ENCODE assay signal across 8 cellular contexts in the genomic region with DNA sequence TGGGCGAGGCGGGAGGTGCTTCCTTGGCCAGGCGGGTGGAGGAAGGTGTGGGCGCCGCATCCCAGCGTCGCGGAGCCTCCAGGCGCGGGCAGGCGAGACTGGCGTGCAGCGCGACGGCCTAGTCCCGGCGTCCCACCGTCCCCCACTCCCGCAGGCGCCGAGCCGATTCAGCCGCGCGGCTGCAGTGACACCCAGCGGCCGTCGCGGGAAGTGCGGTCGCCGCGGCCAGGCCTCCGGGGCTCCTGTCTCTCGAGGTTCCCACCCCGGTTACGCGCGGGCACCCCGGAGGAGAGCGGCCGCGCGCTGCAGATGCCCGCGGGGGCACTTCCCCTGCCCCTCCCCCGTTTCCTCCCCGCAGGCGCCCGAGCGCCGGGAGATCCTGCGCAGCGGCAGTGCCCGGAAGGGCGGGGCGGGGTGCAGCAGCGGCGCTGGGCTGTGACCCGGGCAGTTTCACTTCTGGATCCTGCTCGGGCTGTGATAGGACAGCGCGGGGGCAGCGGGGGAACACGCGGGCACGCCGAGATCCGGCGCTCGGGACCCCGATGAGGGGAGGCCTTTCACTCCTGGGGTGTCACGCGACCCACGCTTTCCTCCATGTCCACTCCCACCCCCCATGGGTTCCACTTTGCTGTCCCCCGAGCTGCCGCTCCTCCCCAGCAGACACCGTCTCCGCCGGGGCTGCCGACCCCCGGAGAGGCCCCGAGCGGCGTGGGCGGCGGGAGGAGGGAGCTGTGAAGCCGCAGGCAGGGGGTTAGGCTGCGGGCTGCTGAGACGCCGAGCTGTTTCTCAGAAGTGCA. TPM values are rescaled to one million over a fixed set of nuclear protein-coding genes. Genes with fewer than 3 reads are reported as not detected.
DNase-seq lines count a peak whose midpoint lies in the region; ATAC-seq and TF ChIP-seq lines count a peak whose summit lies in the region.

No MANE protein-coding gene starts in this region.

- peak overlapping the region; percentile 98 for H2AFZ ChIP-seq in DND-41 (ENCODE audit: low read depth, low read length)

- H3K36me3 ChIP-seq in DND-41 (ENCODE audit: insufficient read depth, low read length) (no peaks in the 10 kb centered on the region), Peyer's patch (no peaks in the 10 kb centered on the region)

- peak overlapping the region; percentile 68 to 91 (median 82) for H3K4me3 Mint-ChIP-seq in naive thymus-derived CD8-positive, alpha-beta T cell
- H3K4me3 Mint-ChIP-seq in stimulated activated naive B cell treated with anti-CD40 and anti-IgM and Interleukin-4, amounts not matched to agents 10 μg/mL and 1 μg/mL and 100 μg/mL, for 72 hours, result peak overlapping the region; percentile 87 to 90

- H3K9ac ChIP-seq in DND-41 (ENCODE audit: low read depth, low read length), result peak overlapping the region; percentile 98

- no peaks in the 10 kb centered on the region for H3K9me3 Mint-ChIP-seq in naive thymus-derived CD8-positive, alpha-beta T cell
- H3K9me3 Mint-ChIP-seq in stimulated activated naive B cell treated with anti-CD40 and anti-IgM and Interleukin-4, amounts not matched to agents 10 μg/mL and 1 μg/mL and 100 μg/mL, for 72 hours, result no peaks in the 10 kb centered on the region

- no peaks in the 10 kb centered on the region for H3K27me3 ChIP-seq in DND-41 (ENCODE audit: insufficient read depth, low read length, poor library complexity)
- no peaks in the 10 kb centered on the region for H3K27me3 ChIP-seq in Peyer's patch

- peak; percentile 98 for DNase-seq in DND-41
- peak; percentile 89 for DNase-seq in Jurkat, Clone E6-1 (ENCODE audit: low read depth, low spot score)
- DNase-seq in Peyer's patch, result peak; percentile 94 to 98 (median 97)
- peak; percentile 97 for DNase-seq in activated T-helper 1 cell treated with Interleukin-2 at 50 U/mL for 16 hours (ENCODE audit: low read depth)
- peak; percentile 94 for DNase-seq in fibroblast of gingiva (ENCODE audit: low read depth)
- DNase-seq in naive thymus-derived CD8-positive, alpha-beta T cell, result peak; percentile 94 to 99 (median 98)
- DNase-seq in stimulated activated naive B cell treated with anti-CD40 and anti-IgM and Interleukin-4, amounts not matched to agents 10 μg/mL and 1 μg/mL and 100 μg/mL, for 72 hours, result peak; percentile 100

- no peaks in the 10 kb centered on the region for H3K27me3 Mint-ChIP-seq in naive thymus-derived CD8-positive, alpha-beta T cell
- no peaks in the 10 kb centered on the region for H3K27me3 Mint-ChIP-seq in stimulated activated naive B cell treated with anti-CD40 and anti-IgM and Interleukin-4, amounts not matched to agents 10 μg/mL and 1 μg/mL and 100 μg/mL, for 72 hours

- no peaks in the 10 kb centered on the region for H3K79me2 ChIP-seq in DND-41 (ENCODE audit: insufficient read depth, low read length)

- peaks cover 0 to 3% (median 0%) of the 10 kb centered on the region in 3 donors for H3K36me3 Mint-ChIP-seq in naive thymus-derived CD8-positive, alpha-beta T cell
- peaks cover 12 to 21% of the 10 kb centered on the region in 2 donors for H3K36me3 Mint-ChIP-seq in stimulated activated naive B cell treated with anti-CD40 and anti-IgM and Interleukin-4, amounts not matched to agents 10 μg/mL and 1 μg/mL and 100 μg/mL, for 72 hours

- no peaks in the 10 kb centered on the region for H4K20me1 ChIP-seq in DND-41 (ENCODE audit: insufficient read depth, low read length)

- H3K4me3 ChIP-seq in DND-41 (ENCODE audit: low read depth in 1 of 2, low read length in 2 of 2) (peak overlapping the region; percentile 38 to 73), Peyer's patch (peak overlapping the region; percentile 44 to 88 (median 68))
- peak overlapping the region; percentile 62 for H3K4me3 ChIP-seq in Jurkat, Clone E6-1 (ENCODE audit: low read length)

- peaks cover 27 to 61% (median 56%) of the 10 kb centered on the region in 4 donors for H3K4me1 Mint-ChIP-seq in naive thymus-derived CD8-positive, alpha-beta T cell
- H3K4me1 Mint-ChIP-seq in stimulated activated naive B cell treated with anti-CD40 and anti-IgM and Interleukin-4, amounts not matched to agents 10 μg/mL and 1 μg/mL and 100 μg/mL, for 72 hours, result peaks cover 59 to 79% of the 10 kb centered on the region in 2 donors

- H3K27ac Mint-ChIP-seq in naive thymus-derived CD8-positive, alpha-beta T cell, result peak overlapping the region; percentile 19 to 99 (median 96)
- peak overlapping the region; percentile 96 for H3K27ac Mint-ChIP-seq in stimulated activated naive B cell treated with anti-CD40 and anti-IgM and Interleukin-4, amounts not matched to agents 10 μg/mL and 1 μg/mL and 100 μg/mL, for 72 hours

- peak overlapping the region; percentile 96 for H3K27ac ChIP-seq in DND-41 (ENCODE audit: low read length)
- H3K27ac ChIP-seq in Peyer's patch, result peak overlapping the region; percentile 88 to 98 (median 96)

- H3K4me2 ChIP-seq in DND-41 (ENCODE audit: insufficient read depth, low read length), result peak overlapping the region; percentile 96

- TF ChIP-seq POLR2A in Peyer's patch (IDR thresholded peaks at IDR 0.05), result peak; percentile 56 to 80

- POLR2A ChIA-PET in naive thymus-derived CD8-positive, alpha-beta T cell (lab: Charles Lee), result interaction anchor here (0.7 to 6.2 kb wide), 39 partner anchors 11 to 345 kb away, joined by 3 to 87 read pairs (median 6); a partner anchor contains a TSS

- TF ChIP-seq CTCF in DND-41 (IDR thresholded peaks at IDR 0.05; ENCODE audit: borderline replicate concordance, extremely low read depth, low read length, poor library complexity, severe bottlenecking) (peak; percentile 82), Peyer's patch (IDR thresholded peaks at IDR 0.05) (peak; percentile 94 to 100 (median 98))

- H3K4me1 ChIP-seq in DND-41 (ENCODE audit: insufficient read depth, low read length), result peaks cover 69% of the 10 kb centered on the region
- peaks cover 0 to 45% (median 19%) of the 10 kb centered on the region in 4 donors for H3K4me1 ChIP-seq in Peyer's patch

- ATAC-seq in DND-41 (ENCODE audit: insufficient read depth, low read depth) (peak; percentile 82), GM21717 (IDR thresholded peaks at IDR 0.05; ENCODE audit: unreplicated experiment) (peak; percentile 52)
- ATAC-seq in naive thymus-derived CD8-positive, alpha-beta T cell, result peak; percentile 73 to 83
- ATAC-seq in stimulated activated naive B cell treated with anti-CD40 and anti-IgM and Interleukin-4, amounts not matched to agents 10 μg/mL and 1 μg/mL and 100 μg/mL, for 72 hours (replicated peaks), result peak; percentile 71 to 76

- H3K9me3 ChIP-seq in DND-41 (ENCODE audit: insufficient read depth, low read length, severe bottlenecking) (no peaks in the 10 kb centered on the region), Peyer's patch (no peaks in the 10 kb centered on the region)

RNA-seq across cellular contexts. Expression of a gene that starts 16.6 kb away (rescaled TPM):
- polyA plus RNA-seq in Jurkat, Clone E6-1 (2012; ENCODE audit: insufficient read depth, insufficient read length), result not detected
- total RNA-seq in Peyer's patch, result 10 to 100 TPM; 14.0 to 64.0 (median 26.3) TPM
- total RNA-seq in naive thymus-derived CD8-positive, alpha-beta T cell, result not detected
- polyA plus RNA-seq in naive thymus-derived CD8-positive, alpha-beta T cell, result not detected

RNA-seq across cellular contexts. Expression of a gene that starts 24.0 kb away (rescaled TPM):
- polyA plus RNA-seq in Jurkat, Clone E6-1 (2012; ENCODE audit: insufficient read depth, insufficient read length), result 93.5 TPM
- 10 to 100 TPM; 44.6 to 74.9 (median 57.9) TPM for total RNA-seq in Peyer's patch
- 10 to 100 TPM; 28.9 to 33.2 TPM for total RNA-seq in naive thymus-derived CD8-positive, alpha-beta T cell
- polyA plus RNA-seq in naive thymus-derived CD8-positive, alpha-beta T cell, result 10 to 100 TPM; 75.6 to 81.6 (median 76.7) TPM

RNA-seq across cellular contexts. Expression of a gene that starts 54.5 kb away (rescaled TPM):
- polyA plus RNA-seq in Jurkat, Clone E6-1 (2012; ENCODE audit: insufficient read depth, insufficient read length), result 1.7 TPM
- 100 to 1,000 TPM; 104 to 339 (median 247) TPM for total RNA-seq in Peyer's patch
- total RNA-seq in naive thymus-derived CD8-positive, alpha-beta T cell, result 1 to 10 TPM; 5.6 to 8.7 TPM
- polyA plus RNA-seq in naive thymus-derived CD8-positive, alpha-beta T cell, result 1 to 10 TPM in 2 of 3 donors, under 1 TPM in 1; 0.85 to 2.4 (median 1.5) TPM

Comparison
In these comparisons a context has a peak if more than half of its experiments do, and no peak if none do; other contexts are left out.
1. Peak in every context shown above with its lines: DNase-seq, ATAC-seq, H3K4me3 ChIP-seq and H3K27ac ChIP-seq.
2. RNA of a gene that starts 16.6 kb away (total RNA-seq): 14.0 to 64.0 TPM in Peyer's patch; not detected in naive thymus-derived CD8-positive, alpha-beta T cell; every median in the first group is over 10 times any median in the second.
3. RNA of a gene that starts 54.5 kb away (total RNA-seq): 104 to 339 TPM in Peyer's patch; 5.6 to 8.7 TPM in naive thymus-derived CD8-positive, alpha-beta T cell; every median in the first group is over 10 times any median in the second.